9 cellular contexts compared by ENCODE assay signal in genomic region chr3:165837058-165837525, GRCh38. TPM values are rescaled to one million over a fixed set of nuclear protein-coding genes. Genes with fewer than 3 reads are reported as not detected.
DNase-seq lines count a peak whose midpoint lies in the region; ATAC-seq, FAIRE-seq and TF ChIP-seq lines count a peak whose summit lies in the region.
"Had no signal": no experiment of that assay in that cellular context is flagged by ENCODE, and none has a peak within 500 bp of the region (broad histone marks: within the 10 kb centered on the region; RNA-seq: fewer than 3 reads in every experiment).

Gene BCHE (minus strand): TSS chr3:165837423. CDS start chr3:165831033, 6,390 bp downstream.

- no peak for TF ChIP-seq POLR2A in GM12878 (IDR thresholded peaks at IDR 0.05; ENCODE audit: low read depth, low read length)

- no peak for TF ChIP-seq EP300 in GM12878 (IDR thresholded peaks at IDR 0.05; ENCODE audit: borderline replicate concordance in 1 of 2, control insufficient read depth in 1 of 2, low read depth in 2 of 2, low read length in 2 of 2)

- no peaks in the 10 kb centered on the region for H3K36me3 Mint-ChIP-seq in activated T-cell treated with anti-CD3 and anti-CD28 coated beads, Interleukin-2, amount 50 U/mL, for 24 hours (ENCODE audit: low read depth)

- H3K27ac ChIP-seq in GM12878 (ENCODE audit: control insufficient read depth, insufficient read depth) (no peak within 1 kb of the TSS), thymus (ENCODE audit: low read depth) (no peak within 1 kb of the TSS)

- no peaks in the 10 kb centered on the region for H3K27me3 Mint-ChIP-seq in activated T-cell treated with anti-CD3 and anti-CD28 coated beads, Interleukin-2, amount 50 U/mL, for 24 hours

- no peak within 1 kb of the TSS for H3K4me3 Mint-ChIP-seq in activated T-cell treated with anti-CD3 and anti-CD28 coated beads, Interleukin-2, amount 50 U/mL, for 24 hours

- H3K9me3 ChIP-seq in GM12878 (replicated peaks; ENCODE audit: control insufficient read depth, insufficient read depth, low read length) (no peaks in the 10 kb centered on the region), thymus (ENCODE audit: control insufficient read depth) (no peaks in the 10 kb centered on the region)

- no peaks in the 10 kb centered on the region for H3K4me1 Mint-ChIP-seq in activated T-cell treated with anti-CD3 and anti-CD28 coated beads, Interleukin-2, amount 50 U/mL, for 24 hours (ENCODE audit: low read depth)

- in situ Hi-C loops in GM12878 (cut with MboI) = no loop called here

- H3K4me3 ChIP-seq in GM12878 (no peak within 1 kb of the TSS), thymus (ENCODE audit: low read length) (peak within 1 kb of the TSS; percentile 28)

- H3K4me1 ChIP-seq in GM12878 (ENCODE audit: control insufficient read depth, insufficient read depth, low read length) (no peaks in the 10 kb centered on the region), thymus (ENCODE audit: control insufficient read depth, insufficient read depth, low read length) (no peaks in the 10 kb centered on the region)

- POLR2A ChIA-PET in GM12878 (lab: Charles Lee) = interaction anchor here (0.5 to 1.6 kb wide), 6 partner anchors 10 to 29 kb away, joined by 3 to 7 read pairs (median 4); no protein-coding TSS in a partner anchor

- ATAC-seq in GM12878 = peak; percentile 52

- CTCF ChIA-PET in GM12878 (lab: Yijun Ruan, JAX) = interaction anchor here (0.9 to 2.0 kb wide), 3 partner anchors 11 to 35 kb away, joined by 3 to 4 read pairs (median 3); no protein-coding TSS in a partner anchor

- H2AFZ ChIP-seq in GM12878 (ENCODE audit: control insufficient read depth, low read depth, low read length) = no peak within 1 kb of the TSS

- no peaks in the 10 kb centered on the region for H3K79me2 ChIP-seq in GM12878 (ENCODE audit: control insufficient read depth, insufficient read depth, low read length)

- H3K9me3 Mint-ChIP-seq in activated T-cell treated with anti-CD3 and anti-CD28 coated beads, Interleukin-2, amount 50 U/mL, for 24 hours = no peaks in the 10 kb centered on the region

- DNase-seq in DMS 273 (lab: John Stamatoyannopoulos, UW; ENCODE audit: unreplicated experiment) = peak; percentile 64
- DNase-seq in DMS 273 treated with DMSO at 0.1 percent for 48 hours (lab: John Stamatoyannopoulos, UW) = no peak
- no peak for DNase-seq in GM12878 (ENCODE audit: low read depth, low spot score)
- DNase-seq in iPS-NIHi11 (ENCODE audit: low spot score) = peak; percentile 21
- DNase-seq in activated T-cell treated with anti-CD3 and anti-CD28 coated beads, Interleukin-2, amount 50 U/mL, for 1 hour = no peak
- no peak for DNase-seq in AG08395 (ENCODE audit: low spot score)
- DNase-seq in activated T-cell treated with anti-CD3 and anti-CD28 coated beads, Interleukin-2, amount 50 U/mL, for 24 hours = no peak

- RAD21 ChIA-PET in GM12878 (lab: Charles Lee; ENCODE audit: unreplicated experiment) = interaction anchor here (0.6 to 4.6 kb wide), 18 partner anchors 9 to 552 kb away, joined by 3 to 87 read pairs (median 4); no protein-coding TSS in a partner anchor

- WGBS in GM12878 (ENCODE audit: insufficient coverage, insufficient replicate concordance, low lambda C conversion rate, missing lambda C conversion rate) = 28% methylated on average over 6 of the region's 6 CpGs
- WGBS in thymus = 44% methylated on average over 6 of the region's 6 CpGs

- intact Hi-C loops in GM12878 (cut with micrococcal nuclease; ENCODE audit: unreplicated experiment) = no loop called here

- BruUV-seq in GM12878 (replicated peaks; lab: Mats Ljungman, UMichigan) = no TSS peak

- no peak for TF ChIP-seq RAD21 in GM12878 (IDR thresholded peaks at IDR 0.05; ENCODE audit: insufficient read depth, low read depth, low read length)

- no peak within 1 kb of the TSS for H3K9ac ChIP-seq in GM12878 (ENCODE audit: control insufficient read depth, insufficient read depth, low read length)

- no peaks in the 10 kb centered on the region for H4K20me1 ChIP-seq in GM12878 (ENCODE audit: control insufficient read depth, insufficient read depth)

- H3K27me3 ChIP-seq in GM12878 (replicated peaks in 1 of 2; ENCODE audit: control insufficient read depth in 2 of 2, insufficient read depth in 2 of 2, low read length in 1 of 2) = no peaks in the 10 kb centered on the region
- H3K27me3 ChIP-seq in thymus (ENCODE audit: control insufficient read depth, insufficient read depth) = no peaks in the 10 kb centered on the region

- H3K4me2 ChIP-seq in GM12878 (ENCODE audit: control insufficient read depth, insufficient read depth) = no peak within 1 kb of the TSS

- TF ChIP-seq CTCF in GM12878 (IDR thresholded peaks at IDR 0.05 in 2 of 3, conservative IDR thresholded peaks at IDR 0.05 in 1 of 3; ENCODE audit: control insufficient read depth in 2 of 3, extremely low read depth in 1 of 3, insufficient read depth in 1 of 3, low read depth in 3 of 3, low read length in 3 of 3) = no peak

- SMC1A ChIA-PET in GM12878 (lab: Charles Lee; ENCODE audit: uncharacterized antibody, unreplicated experiment) = interaction anchor here (0.5 to 4.3 kb wide), 15 partner anchors 8 to 112 kb away, joined by 3 to 55 read pairs (median 5); no protein-coding TSS in a partner anchor

- no peak within 1 kb of the TSS for H3K27ac Mint-ChIP-seq in activated T-cell treated with anti-CD3 and anti-CD28 coated beads, Interleukin-2, amount 50 U/mL, for 24 hours

- H3K36me3 ChIP-seq in GM12878 (ENCODE audit: control insufficient read depth in 2 of 2, insufficient read depth in 2 of 2, low read length in 1 of 2) = no peaks in the 10 kb centered on the region
- no peaks in the 10 kb centered on the region for H3K36me3 ChIP-seq in thymus (ENCODE audit: control insufficient read depth, insufficient read depth)

- no peak for FAIRE-seq in GM12878 (lab: Jason Lieb, UNC)

TF ChIP-seq in GM12878, 131 proteins besides CTCF, POLR2A, EP300 and RAD21 (continues in another document):
- peak; percentile 89 for TF ChIP-seq CHD2 (IDR thresholded peaks at IDR 0.05; ENCODE audit: borderline replicate concordance, low read depth, low read length)
- TF ChIP-seq CBFB (IDR thresholded peaks at IDR 0.05; ENCODE audit: low read depth) = no peak
- TF ChIP-seq MYC (IDR thresholded peaks at IDR 0.05; ENCODE audit: insufficient read depth, insufficient read length, insufficient replicate concordance, low read length, severe bottlenecking) = no peak
- TF ChIP-seq DPF2 (IDR thresholded peaks at IDR 0.05) = peak; percentile 35; the same call in 1 of the 2 replicates
- TF ChIP-seq IKZF1 (conservative IDR thresholded peaks at IDR 0.05) = peak; percentile 72
- TF ChIP-seq ATF7 (IDR thresholded peaks at IDR 0.05; ENCODE audit: low read depth) = peak; percentile 21; the same call in 1 of the 2 replicates
- no peak for TF ChIP-seq FOXM1 (IDR thresholded peaks at IDR 0.05; ENCODE audit: low read depth, low read length)
- TF ChIP-seq ZNF24 (IDR thresholded peaks at IDR 0.05) = peak; percentile 64; the same call in 1 of the 2 replicates
- TF ChIP-seq RELB (IDR thresholded peaks at IDR 0.05; ENCODE audit: low read depth) = peak; percentile 82
- TF ChIP-seq USF1 (IDR thresholded peaks at IDR 0.05; ENCODE audit: borderline replicate concordance, extremely low read length, insufficient read depth, low read depth, low read length) = no peak
- peak; percentile 71; the same call in 1 of the 2 replicates for TF ChIP-seq RB1 (IDR thresholded peaks at IDR 0.05; ENCODE audit: borderline replicate concordance)
- no peak for TF ChIP-seq TCF12 (IDR thresholded peaks at IDR 0.05; ENCODE audit: low read depth, low read length)
- TF ChIP-seq NBN (IDR thresholded peaks at IDR 0.05) = peak; percentile 71; the same call in 1 of the 2 replicates

RNA-seq across cellular contexts. Expression of gene BCHE, which starts in this region (rescaled TPM):
- 301 and 307 TPM in 2 replicates for total RNA-seq in GM12878 (2013; cell fraction: nucleolus; rRNA removed)
- total RNA-seq in GM12878 (2014; rRNA removed) = 18.2 and 22.6 TPM in 2 replicates
- total RNA-seq in GM12878 (2014; rRNA removed; fragmentation: Illumina TruSeq; extraction: Trizol) = 29.3 and 32.4 TPM in 2 replicates
- total RNA-seq in GM12878 (2021) = 16.3 and 16.8 TPM in 2 replicates
- polyA plus RNA-seq in GM12878 (2011; ENCODE audit: low read depth) = 0.49 TPM
- 233 and 435 TPM in 2 replicates for polyA plus RNA-seq in GM12878 (2011; rRNA removed)
- polyA plus RNA-seq in GM12878 (2011; cell fraction: cytosol; rRNA removed) = 73.1 and 90.3 TPM in 2 replicates
- 83.6 and 115 TPM in 2 replicates for polyA plus RNA-seq in GM12878 (2011; cell fraction: nucleus; rRNA removed)
- 0.27 and 0.36 TPM in 2 replicates for polyA plus RNA-seq in GM12878 (2012)
- 33.1 and 43.5 TPM in 2 replicates for polyA plus RNA-seq in GM12878 (2014; fragmentation: Illumina TruSeq; extraction: Trizol)
- 10 to 100 TPM; 36.0 to 54.5 TPM for polyA plus RNA-seq in GM12878 (2014; fragmentation: Nextera tagmentation; extraction: Ambion mirVana)
- polyA plus RNA-seq in GM12878 (2014; rRNA removed) = 12.6 and 17.3 TPM in 2 replicates
- polyA plus RNA-seq in GM12878 (2016; fragmentation: Nextera tagmentation; extraction: Ambion mirVana) = 10 to 100 TPM; 26.5 to 29.3 TPM
- polyA minus RNA-seq in GM12878 (2011; rRNA and poly(A)+ RNA removed) = 148 and 163 TPM in 2 replicates
- polyA minus RNA-seq in GM12878 (2011; cell fraction: cytosol; rRNA and poly(A)+ RNA removed) = 35.0 and 39.0 TPM in 2 replicates
- 172 and 176 TPM in 2 replicates for polyA minus RNA-seq in GM12878 (2011; cell fraction: nucleus; rRNA and poly(A)+ RNA removed)
- 2.1 TPM for polyA plus RNA-seq in thymus
- total RNA-seq: mononuclear cell had no signal

Comparison
In these comparisons a context has a peak if more than half of its experiments do, and no peak if none do; other contexts are left out.
1. DNase-seq: peak in DMS 273 (single experiment) and iPS-NIHi11 (single experiment); none in DMS 273 treated with DMSO at 0.1 percent for 48 hours (single experiment), GM12878 (single experiment), activated T-cell treated with anti-CD3 and anti-CD28 coated beads, Interleukin-2, amount 50 U/mL, for 1 hour (single experiment), AG08395 (single experiment) and activated T-cell treated with anti-CD3 and anti-CD28 coated beads, Interleukin-2, amount 50 U/mL, for 24 hours (single experiment).